Comparison of ENCODE assay signal across 10 cellular contexts in the genomic region with DNA sequence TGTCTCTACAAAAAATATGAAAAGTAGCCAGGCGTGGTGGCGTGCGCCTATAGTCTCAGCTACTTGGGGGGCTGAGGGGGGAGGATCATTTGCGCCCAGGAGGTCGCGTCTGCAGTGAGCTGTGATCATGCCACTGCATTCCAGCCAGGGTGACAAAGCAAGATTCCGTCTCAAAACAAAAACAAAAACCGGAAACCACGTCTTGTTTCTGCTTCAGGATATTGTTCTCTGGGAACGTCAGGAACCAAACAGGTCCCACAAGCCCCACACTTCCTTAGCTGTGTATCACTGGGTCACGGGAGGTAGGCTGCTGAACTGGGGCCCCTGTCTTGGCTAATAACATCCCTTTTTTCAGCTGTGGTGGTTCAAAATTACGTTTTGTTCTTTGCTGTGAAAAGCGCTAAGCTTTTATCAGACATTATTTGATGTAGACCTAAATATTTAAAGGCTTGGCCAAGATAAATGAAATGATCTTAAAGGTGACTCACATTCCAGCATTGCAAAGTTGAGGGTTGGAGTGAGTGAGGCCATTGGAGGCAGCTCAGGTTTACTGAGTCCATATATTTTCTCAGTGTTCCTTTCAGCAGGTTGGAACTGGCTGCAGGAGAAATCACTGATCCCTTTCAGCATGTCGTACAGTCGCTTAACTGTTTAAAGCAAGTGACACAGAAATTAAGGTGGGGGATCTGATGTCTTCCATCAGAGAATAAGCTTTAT. TPM values are rescaled to one million over a fixed set of nuclear protein-coding genes. Genes with fewer than 3 reads are reported as not detected.
DNase-seq lines count a peak whose midpoint lies in the region; ATAC-seq and TF ChIP-seq lines count a peak whose summit lies in the region.
"Had no signal": no experiment of that assay in that cellular context is flagged by ENCODE, and none has a peak within 500 bp of the region (broad histone marks: within the 10 kb centered on the region; RNA-seq: fewer than 3 reads in every experiment).

No MANE protein-coding gene starts in this region.

- H3K27ac ChIP-seq in esophagus muscularis mucosa (replicated peaks in 1 of 4) (peak overlapping the region; percentile 51 to 68 (median 56)), neuronal stem cell (replicated peaks; ENCODE audit: low read length) (no peak overlapping the region)

- H3K4me2 ChIP-seq in neuronal stem cell (ENCODE audit: insufficient read depth, low read length, poor library complexity, severe bottlenecking): no peak overlapping the region

- H3K9me3 ChIP-seq in esophagus muscularis mucosa: no peaks in the 10 kb centered on the region
- no peaks in the 10 kb centered on the region for H3K9me3 ChIP-seq in neuronal stem cell (replicated peaks in 1 of 2; ENCODE audit: control insufficient read depth in 2 of 2, insufficient read depth in 1 of 2, low read depth in 1 of 2, low read length in 2 of 2)

- intact Hi-C loops in esophagus muscularis mucosa (cut with DNase I): no loop called here

- H3K18ac ChIP-seq in neuronal stem cell (ENCODE audit: low read length): peak overlapping the region; percentile 33

- H2BK12ac ChIP-seq in neuronal stem cell (ENCODE audit: low read length): no peak overlapping the region

- no peak overlapping the region for H3K14ac ChIP-seq in neuronal stem cell (ENCODE audit: low read length)

- H2BK5ac ChIP-seq in neuronal stem cell (ENCODE audit: low read length): no peak overlapping the region

- no peak for TF ChIP-seq POLR2A in esophagus muscularis mucosa (IDR thresholded peaks at IDR 0.05; ENCODE audit: low read depth)

- no peak for TF ChIP-seq EP300 in esophagus muscularis mucosa (IDR thresholded peaks at IDR 0.05)

- peaks cover 37 to 49% (median 44%) of the 10 kb centered on the region in 4 donors for H3K4me1 ChIP-seq in esophagus muscularis mucosa
- peaks cover 10 to 12% of the 10 kb centered on the region in 2 donors for H3K4me1 ChIP-seq in neuronal stem cell (ENCODE audit: control insufficient read depth in 2 of 2, insufficient read depth in 1 of 2, low read depth in 1 of 2, low read length in 2 of 2)

- H3K4me3 ChIP-seq in AG10803 (ENCODE audit: low read length): no peak overlapping the region
- H3K4me3 ChIP-seq in esophagus muscularis mucosa: no peak overlapping the region
- no peak overlapping the region for H3K4me3 ChIP-seq in neuronal stem cell (ENCODE audit: low read length in 2 of 2)

- TF ChIP-seq CTCF in AG10803 (conservative IDR thresholded peaks at IDR 0.05; ENCODE audit: low read length) (no peak), esophagus muscularis mucosa (IDR thresholded peaks at IDR 0.05) (no peak)

- H3K9ac ChIP-seq in neuronal stem cell (ENCODE audit: low read depth, low read length, poor library complexity): no peak overlapping the region

- no peak for ATAC-seq in HG02885 (IDR thresholded peaks at IDR 0.05; ENCODE audit: poor library complexity, unreplicated experiment)
- no peak for ATAC-seq in GM19328 (IDR thresholded peaks at IDR 0.05; ENCODE audit: unreplicated experiment)

- H3K4ac ChIP-seq in neuronal stem cell (ENCODE audit: low read length): no peak overlapping the region

- H4K8ac ChIP-seq in neuronal stem cell (ENCODE audit: low read depth, low read length): no peak overlapping the region

- H4K91ac ChIP-seq in neuronal stem cell (ENCODE audit: low read depth, low read length, poor library complexity): no peak overlapping the region

- no peak overlapping the region for H3K23ac ChIP-seq in neuronal stem cell (ENCODE audit: low read depth, low read length, poor library complexity)

- no peak overlapping the region for H2AK5ac ChIP-seq in neuronal stem cell (ENCODE audit: low read depth, low read length)

- H3K36me3 ChIP-seq in esophagus muscularis mucosa (no peaks in the 10 kb centered on the region), neuronal stem cell (replicated peaks in 1 of 2; ENCODE audit: control insufficient read depth in 2 of 2, insufficient read depth in 2 of 2, low read length in 2 of 2) (no peaks in the 10 kb centered on the region)

- H2BK120ac ChIP-seq in neuronal stem cell (ENCODE audit: low read depth, low read length): no peak overlapping the region

- H2AFZ ChIP-seq in neuronal stem cell (ENCODE audit: low read length): peak overlapping the region; percentile 57

- H2BK15ac ChIP-seq in neuronal stem cell (ENCODE audit: low read length): no peak overlapping the region

- DNase-seq in AG10803 (ENCODE audit: low read depth): peak; percentile 60
- peak; percentile 70 for DNase-seq in RPMI7951 (ENCODE audit: low read depth)
- no peak for DNase-seq in esophagus muscularis mucosa (ENCODE audit: extremely low spot score)
- no peak for DNase-seq in neuronal stem cell (ENCODE audit: low spot score)
- no peak for DNase-seq in NAMALWA (ENCODE audit: low spot score)
- DNase-seq in DMS153 (lab: John Stamatoyannopoulos, UW): no peak
- DNase-seq: activated CD8-positive, alpha-beta memory T cell treated with anti-CD3 and anti-CD28 coated beads, Interleukin-2, amount 50 U/mL, for 48 hours; CD4-positive, CD25-positive, alpha-beta regulatory T cell had no signal

- no peaks in the 10 kb centered on the region for H3K79me1 ChIP-seq in neuronal stem cell (ENCODE audit: low read depth, low read length)

- WGBS in esophagus muscularis mucosa: 56% methylated on average over 15 of the region's 15 CpGs
- no CpG with 5 or more reads among the region's 15 CpGs for WGBS in neuronal stem cell (ENCODE audit: extremely low coverage in 2 of 2, insufficient read length in 2 of 2, insufficient replicate concordance in 1 of 2), 2 donors

- no peaks in the 10 kb centered on the region for H3K27me3 ChIP-seq in esophagus muscularis mucosa
- no peaks in the 10 kb centered on the region for H3K27me3 ChIP-seq in neuronal stem cell (ENCODE audit: control insufficient read depth in 3 of 3, insufficient read depth in 3 of 3, low read depth in 1 of 3, low read length in 3 of 3)

RNA-seq across cellular contexts. Expression of a gene that starts 16.4 kb away (rescaled TPM):
- total RNA-seq in RPMI7951 (2014; rRNA removed; shearing (Covaris generic)): 13.5 and 24.9 TPM in 2 replicates
- total RNA-seq in esophagus muscularis mucosa: 10 to 100 TPM; 40.7 to 96.4 (median 64.4) TPM
- 103 TPM for polyA plus RNA-seq in neuronal stem cell (2013, experiment 1 of 2)
- 106 TPM for polyA plus RNA-seq in neuronal stem cell (2013, experiment 2 of 2)

Comparison
In these comparisons a context has a peak if more than half of its experiments do, and no peak if none do; other contexts are left out.
1. DNase-seq: peak in AG10803 (single experiment) and RPMI7951 (single experiment); none in esophagus muscularis mucosa (single experiment), neuronal stem cell (single experiment), NAMALWA (single experiment) and DMS153 (single experiment).